In genomic region chr16:4115209-4115940, GRCh38 we compare ENCODE assay signal across 1 cellular context.
TF ChIP-seq lines count a peak whose summit lies in the region.

No MANE protein-coding gene starts in this region.

TF ChIP-seq in WTC11, 78 proteins besides CTCF, POLR2A, EP300 and RAD21 (continued from another document and continues in another):
- TF ChIP-seq, protein P1, sequence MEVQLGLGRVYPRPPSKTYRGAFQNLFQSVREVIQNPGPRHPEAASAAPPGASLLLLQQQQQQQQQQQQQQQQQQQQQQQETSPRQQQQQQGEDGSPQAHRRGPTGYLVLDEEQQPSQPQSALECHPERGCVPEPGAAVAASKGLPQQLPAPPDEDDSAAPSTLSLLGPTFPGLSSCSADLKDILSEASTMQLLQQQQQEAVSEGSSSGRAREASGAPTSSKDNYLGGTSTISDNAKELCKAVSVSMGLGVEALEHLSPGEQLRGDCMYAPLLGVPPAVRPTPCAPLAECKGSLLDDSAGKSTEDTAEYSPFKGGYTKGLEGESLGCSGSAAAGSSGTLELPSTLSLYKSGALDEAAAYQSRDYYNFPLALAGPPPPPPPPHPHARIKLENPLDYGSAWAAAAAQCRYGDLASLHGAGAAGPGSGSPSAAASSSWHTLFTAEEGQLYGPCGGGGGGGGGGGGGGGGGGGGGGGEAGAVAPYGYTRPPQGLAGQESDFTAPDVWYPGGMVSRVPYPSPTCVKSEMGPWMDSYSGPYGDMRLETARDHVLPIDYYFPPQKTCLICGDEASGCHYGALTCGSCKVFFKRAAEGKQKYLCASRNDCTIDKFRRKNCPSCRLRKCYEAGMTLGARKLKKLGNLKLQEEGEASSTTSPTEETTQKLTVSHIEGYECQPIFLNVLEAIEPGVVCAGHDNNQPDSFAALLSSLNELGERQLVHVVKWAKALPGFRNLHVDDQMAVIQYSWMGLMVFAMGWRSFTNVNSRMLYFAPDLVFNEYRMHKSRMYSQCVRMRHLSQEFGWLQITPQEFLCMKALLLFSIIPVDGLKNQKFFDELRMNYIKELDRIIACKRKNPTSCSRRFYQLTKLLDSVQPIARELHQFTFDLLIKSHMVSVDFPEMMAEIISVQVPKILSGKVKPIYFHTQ (CRISPR knock-in tag; IDR thresholded peaks at IDR 0.05), result no peak
- TF ChIP-seq, protein P2, sequence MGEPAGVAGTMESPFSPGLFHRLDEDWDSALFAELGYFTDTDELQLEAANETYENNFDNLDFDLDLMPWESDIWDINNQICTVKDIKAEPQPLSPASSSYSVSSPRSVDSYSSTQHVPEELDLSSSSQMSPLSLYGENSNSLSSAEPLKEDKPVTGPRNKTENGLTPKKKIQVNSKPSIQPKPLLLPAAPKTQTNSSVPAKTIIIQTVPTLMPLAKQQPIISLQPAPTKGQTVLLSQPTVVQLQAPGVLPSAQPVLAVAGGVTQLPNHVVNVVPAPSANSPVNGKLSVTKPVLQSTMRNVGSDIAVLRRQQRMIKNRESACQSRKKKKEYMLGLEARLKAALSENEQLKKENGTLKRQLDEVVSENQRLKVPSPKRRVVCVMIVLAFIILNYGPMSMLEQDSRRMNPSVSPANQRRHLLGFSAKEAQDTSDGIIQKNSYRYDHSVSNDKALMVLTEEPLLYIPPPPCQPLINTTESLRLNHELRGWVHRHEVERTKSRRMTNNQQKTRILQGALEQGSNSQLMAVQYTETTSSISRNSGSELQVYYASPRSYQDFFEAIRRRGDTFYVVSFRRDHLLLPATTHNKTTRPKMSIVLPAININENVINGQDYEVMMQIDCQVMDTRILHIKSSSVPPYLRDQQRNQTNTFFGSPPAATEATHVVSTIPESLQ (CRISPR knock-in tag; IDR thresholded peaks at IDR 0.05), result no peak
- TF ChIP-seq GABPB1 (CRISPR knock-in tag; IDR thresholded peaks at IDR 0.05) (no peak), ZNF317 (CRISPR knock-in tag; IDR thresholded peaks at IDR 0.05; ENCODE audit: borderline replicate concordance, low read depth) (no peak), FOXP4 (CRISPR knock-in tag; IDR thresholded peaks at IDR 0.05) (no peak), ZSCAN18 (CRISPR knock-in tag; IDR thresholded peaks at IDR 0.05) (no peak), RELA (CRISPR knock-in tag; IDR thresholded peaks at IDR 0.05; ENCODE audit: borderline replicate concordance) (no peak), CREB1 (CRISPR knock-in tag; IDR thresholded peaks at IDR 0.05) (no peak), RORB (CRISPR knock-in tag; IDR thresholded peaks at IDR 0.05) (no peak), E2F4 (CRISPR knock-in tag; IDR thresholded peaks at IDR 0.05; ENCODE audit: borderline replicate concordance, low read depth) (no peak), PRDM15 (CRISPR knock-in tag; IDR thresholded peaks at IDR 0.05) (no peak), ZNF532 (CRISPR knock-in tag; IDR thresholded peaks at IDR 0.05; ENCODE audit: borderline replicate concordance) (no peak), ZNF671 (CRISPR knock-in tag; IDR thresholded peaks at IDR 0.05) (no peak), JAZF1 (CRISPR knock-in tag; IDR thresholded peaks at IDR 0.05) (no peak), TP53 (CRISPR knock-in tag; IDR thresholded peaks at IDR 0.05) (no peak), E2F1 (CRISPR knock-in tag; IDR thresholded peaks at IDR 0.05) (no peak), ZNF138 (CRISPR knock-in tag; conservative IDR thresholded peaks at IDR 0.05) (no peak), USF1 (CRISPR knock-in tag; IDR thresholded peaks at IDR 0.05) (no peak), NR3C1 (CRISPR knock-in tag; conservative IDR thresholded peaks at IDR 0.05; ENCODE audit: low read depth) (no peak), ZNF416 (CRISPR knock-in tag; IDR thresholded peaks at IDR 0.05) (no peak), ELF4 (CRISPR knock-in tag; IDR thresholded peaks at IDR 0.05; ENCODE audit: low read depth) (no peak), TEAD1 (CRISPR knock-in tag; IDR thresholded peaks at IDR 0.05) (no peak), IRF2 (CRISPR knock-in tag; IDR thresholded peaks at IDR 0.05; ENCODE audit: borderline replicate concordance, low read depth) (no peak), OVOL2 (CRISPR knock-in tag; IDR thresholded peaks at IDR 0.05; ENCODE audit: borderline replicate concordance) (no peak), ETV6 (CRISPR knock-in tag; IDR thresholded peaks at IDR 0.05) (no peak), SMAD4 (CRISPR knock-in tag; IDR thresholded peaks at IDR 0.05) (no peak), CBFB (CRISPR knock-in tag; IDR thresholded peaks at IDR 0.05; ENCODE audit: low read depth) (no peak), NFYB (CRISPR knock-in tag; conservative IDR thresholded peaks at IDR 0.05; ENCODE audit: low read depth) (no peak), ESRRA (CRISPR knock-in tag; IDR thresholded peaks at IDR 0.05; ENCODE audit: borderline replicate concordance) (no peak), ZNF219 (CRISPR knock-in tag; IDR thresholded peaks at IDR 0.05; ENCODE audit: borderline replicate concordance) (no peak), SMAD3 (CRISPR knock-in tag; IDR thresholded peaks at IDR 0.05; ENCODE audit: borderline replicate concordance) (no peak), TCF7 (CRISPR knock-in tag; IDR thresholded peaks at IDR 0.05; ENCODE audit: low read depth) (no peak)
- TF ChIP-seq, protein P3, sequence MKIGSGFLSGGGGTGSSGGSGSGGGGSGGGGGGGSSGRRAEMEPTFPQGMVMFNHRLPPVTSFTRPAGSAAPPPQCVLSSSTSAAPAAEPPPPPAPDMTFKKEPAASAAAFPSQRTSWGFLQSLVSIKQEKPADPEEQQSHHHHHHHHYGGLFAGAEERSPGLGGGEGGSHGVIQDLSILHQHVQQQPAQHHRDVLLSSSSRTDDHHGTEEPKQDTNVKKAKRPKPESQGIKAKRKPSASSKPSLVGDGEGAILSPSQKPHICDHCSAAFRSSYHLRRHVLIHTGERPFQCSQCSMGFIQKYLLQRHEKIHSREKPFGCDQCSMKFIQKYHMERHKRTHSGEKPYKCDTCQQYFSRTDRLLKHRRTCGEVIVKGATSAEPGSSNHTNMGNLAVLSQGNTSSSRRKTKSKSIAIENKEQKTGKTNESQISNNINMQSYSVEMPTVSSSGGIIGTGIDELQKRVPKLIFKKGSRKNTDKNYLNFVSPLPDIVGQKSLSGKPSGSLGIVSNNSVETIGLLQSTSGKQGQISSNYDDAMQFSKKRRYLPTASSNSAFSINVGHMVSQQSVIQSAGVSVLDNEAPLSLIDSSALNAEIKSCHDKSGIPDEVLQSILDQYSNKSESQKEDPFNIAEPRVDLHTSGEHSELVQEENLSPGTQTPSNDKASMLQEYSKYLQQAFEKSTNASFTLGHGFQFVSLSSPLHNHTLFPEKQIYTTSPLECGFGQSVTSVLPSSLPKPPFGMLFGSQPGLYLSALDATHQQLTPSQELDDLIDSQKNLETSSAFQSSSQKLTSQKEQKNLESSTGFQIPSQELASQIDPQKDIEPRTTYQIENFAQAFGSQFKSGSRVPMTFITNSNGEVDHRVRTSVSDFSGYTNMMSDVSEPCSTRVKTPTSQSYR (CRISPR knock-in tag; IDR thresholded peaks at IDR 0.05), result no peak
- TF ChIP-seq, protein P4, sequence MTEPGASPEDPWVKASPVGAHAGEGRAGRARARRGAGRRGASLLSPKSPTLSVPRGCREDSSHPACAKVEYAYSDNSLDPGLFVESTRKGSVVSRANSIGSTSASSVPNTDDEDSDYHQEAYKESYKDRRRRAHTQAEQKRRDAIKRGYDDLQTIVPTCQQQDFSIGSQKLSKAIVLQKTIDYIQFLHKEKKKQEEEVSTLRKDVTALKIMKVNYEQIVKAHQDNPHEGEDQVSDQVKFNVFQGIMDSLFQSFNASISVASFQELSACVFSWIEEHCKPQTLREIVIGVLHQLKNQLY (CRISPR knock-in tag; IDR thresholded peaks at IDR 0.05), result no peak
